9 cellular contexts compared by ENCODE assay signal in genomic region chr7:27147211-27148030, GRCh38. TPM values are rescaled to one million over a fixed set of nuclear protein-coding genes. Genes with fewer than 3 reads are reported as not detected.
DNase-seq lines count a peak whose midpoint lies in the region; ATAC-seq and TF ChIP-seq lines count a peak whose summit lies in the region.
"Had no signal": no experiment of that assay in that cellular context is flagged by ENCODE, and none has a peak within 500 bp of the region (broad histone marks: within the 10 kb centered on the region; RNA-seq: fewer than 3 reads in every experiment).

HOXA6 (minus strand) TSS chr7:27147774; CDS start chr7:27147749, 25 bp downstream.

- TF ChIP-seq POLR2A in adrenal gland (IDR thresholded peaks at IDR 0.05), result no peak
- no peak for TF ChIP-seq POLR2A in vagina (IDR thresholded peaks at IDR 0.05)

- no peaks in the 10 kb centered on the region for H3K9me3 ChIP-seq in heart right ventricle
- H3K9me3 ChIP-seq in right atrium auricular region, result no peaks in the 10 kb centered on the region
- no peaks in the 10 kb centered on the region for H3K9me3 ChIP-seq in adrenal gland (replicated peaks in 1 of 3)
- no peaks in the 10 kb centered on the region for H3K9me3 ChIP-seq in vagina

- no peak for TF ChIP-seq CTCF in heart right ventricle (IDR thresholded peaks at IDR 0.05)
- no peak for TF ChIP-seq CTCF in right atrium auricular region (IDR thresholded peaks at IDR 0.05)
- no peak for TF ChIP-seq CTCF in adrenal gland (IDR thresholded peaks at IDR 0.05)
- TF ChIP-seq CTCF in vagina (IDR thresholded peaks at IDR 0.05), result no peak

- peaks cover 64 to 100% (median 100%) of the 10 kb centered on the region in 7 donors for H3K27me3 ChIP-seq in heart right ventricle
- peaks cover 52 to 95% of the 10 kb centered on the region in 2 donors for H3K27me3 ChIP-seq in right atrium auricular region
- H3K27me3 ChIP-seq in adrenal gland, result no peaks in the 10 kb centered on the region
- peaks cover 82% of the 10 kb centered on the region for H3K27me3 ChIP-seq in mesendoderm (ENCODE audit: insufficient read depth, low read length, poor library complexity)
- H3K27me3 ChIP-seq in vagina, result no peaks in the 10 kb centered on the region

- no peak for DNase-seq in heart right ventricle
- no peak for DNase-seq in right atrium auricular region (ENCODE audit: low spot score)
- DNase-seq in adrenal gland, result peak; percentile 84 to 95 (median 92)
- DNase-seq in mesendoderm, result no peak
- DNase-seq in vagina (ENCODE audit: extremely low spot score in 2 of 2), result peak in 1 of 2 donors; percentile 85
- DNase-seq in T-helper 2 cell, result no peak
- DNase-seq in HUDEP-2 (lab: John Stamatoyannopoulos, UW; ENCODE audit: unreplicated experiment in 76 of 76), result no peak

- WGBS in heart right ventricle, 2 donors, result 4 to 7% methylated on average over 63 of the region's 63 CpGs
- WGBS in adrenal gland, 4 donors, result 10 to 29% (median 14%) methylated on average over 26 to 63 of the region's 63 CpGs
- WGBS in mesendoderm (ENCODE audit: extremely low coverage, insufficient coverage, low lambda C conversion rate), result no CpG with 5 or more reads among the region's 63 CpGs

- H3K27ac ChIP-seq in heart right ventricle (no peak within 1 kb of the TSS), right atrium auricular region (no peak within 1 kb of the TSS), adrenal gland (peak within 1 kb of the TSS; percentile 70 to 99 (median 92)), mesendoderm (ENCODE audit: low read depth, low read length) (no peak within 1 kb of the TSS), vagina (peak within 1 kb of the TSS; percentile 84)

- H3K18ac ChIP-seq in mesendoderm (ENCODE audit: low read length), result no peak within 1 kb of the TSS

- intact Hi-C loops in heart right ventricle (cut with DNase I), result no loop called here
- intact Hi-C loops in adrenal gland (cut with DNase I), result no loop called here
- intact Hi-C loops in vagina (cut with DNase I), result no loop called here

- H4K8ac ChIP-seq in mesendoderm (ENCODE audit: low read depth, low read length), result no peak within 1 kb of the TSS

- peak within 1 kb of the TSS in 7 of 10 donors; percentile 8 to 37 (median 31) for H3K4me3 ChIP-seq in heart right ventricle
- H3K4me3 ChIP-seq in right atrium auricular region, result peak within 1 kb of the TSS in 1 of 2 donors; percentile 34
- peak within 1 kb of the TSS in 2 of 4 donors; percentile 38 to 63 for H3K4me3 ChIP-seq in adrenal gland
- H3K4me3 ChIP-seq in mesendoderm (ENCODE audit: low read length), result no peak within 1 kb of the TSS
- peak within 1 kb of the TSS; percentile 39 to 49 for H3K4me3 ChIP-seq in vagina
- H3K4me3 ChIP-seq: K562 had no signal

- H3K79me1 ChIP-seq in mesendoderm (ENCODE audit: low read length), result no peaks in the 10 kb centered on the region

- no peak within 1 kb of the TSS for H3K4ac ChIP-seq in mesendoderm (ENCODE audit: low read depth, low read length)

- H3K36me3 ChIP-seq in heart right ventricle (no peaks in the 10 kb centered on the region), right atrium auricular region (no peaks in the 10 kb centered on the region), adrenal gland (replicated peaks in 1 of 2) (peaks cover 0 to 12% of the 10 kb centered on the region in 2 donors), mesendoderm (ENCODE audit: control insufficient read depth, insufficient read depth, low read length) (no peaks in the 10 kb centered on the region), vagina (peaks cover 0 to 7% of the 10 kb centered on the region in 2 donors)

- ATAC-seq in heart right ventricle, result no peak
- ATAC-seq in HG03039 (IDR thresholded peaks at IDR 0.05; ENCODE audit: unreplicated experiment), result no peak
- ATAC-seq: K562 had no signal

- no peak within 1 kb of the TSS for H4K5ac ChIP-seq in mesendoderm (ENCODE audit: low read length)

- peak within 1 kb of the TSS; percentile 7 for H3K4me2 ChIP-seq in mesendoderm (ENCODE audit: low read length)

- no peak within 1 kb of the TSS for H2BK15ac ChIP-seq in mesendoderm (replicated peaks; ENCODE audit: low read depth)

- no peaks in the 10 kb centered on the region for H3K79me2 ChIP-seq in mesendoderm (ENCODE audit: control insufficient read depth, insufficient read depth, low read length)

- H3K56ac ChIP-seq in mesendoderm (ENCODE audit: low read length), result no peak within 1 kb of the TSS

- H2BK5ac ChIP-seq in mesendoderm (ENCODE audit: low read length), result no peak within 1 kb of the TSS

- no peak within 1 kb of the TSS for H2BK120ac ChIP-seq in mesendoderm (ENCODE audit: low read depth, low read length)

- no peak within 1 kb of the TSS for H3K9ac ChIP-seq in mesendoderm (ENCODE audit: low read length)

- peaks cover 0 to 70% (median 46%) of the 10 kb centered on the region in 9 donors for H3K4me1 ChIP-seq in heart right ventricle
- H3K4me1 ChIP-seq in right atrium auricular region, result peaks cover 0 to 69% of the 10 kb centered on the region in 2 donors
- H3K4me1 ChIP-seq in adrenal gland (replicated peaks in 1 of 2), result peaks cover 9 to 27% of the 10 kb centered on the region in 2 donors
- H3K4me1 ChIP-seq in mesendoderm (ENCODE audit: control insufficient read depth, low read depth, low read length), result no peaks in the 10 kb centered on the region
- peaks cover 46% of the 10 kb centered on the region for H3K4me1 ChIP-seq in vagina

- no peak within 1 kb of the TSS for H2AK5ac ChIP-seq in mesendoderm (ENCODE audit: low read length)

- H3K23ac ChIP-seq in mesendoderm (ENCODE audit: low read length), result no peak within 1 kb of the TSS

RNA-seq across cellular contexts. Expression of gene HOXA6, which starts in this region (rescaled TPM):
- total RNA-seq in heart right ventricle (not detected), right atrium auricular region (not detected), adrenal gland (10 to 100 TPM in 7 of 8 donors, 1 to 10 TPM in 1; 8.5 to 27.2 (median 16.8) TPM), vagina (1.7 TPM)
- polyA plus RNA-seq in heart right ventricle (not detected), adrenal gland (1 to 10 TPM; 1.3 to 5.6 (median 1.4) TPM)
- polyA plus RNA-seq in mesendoderm (2013, experiment 1 of 2), result not detected
- not detected for polyA plus RNA-seq in mesendoderm (2013, experiment 2 of 2)
- total RNA-seq: K562 had no signal
- polyA plus RNA-seq: K562 had no signal

Comparison
In these comparisons a context has a peak if more than half of its experiments do, and no peak if none do; other contexts are left out.
1. DNase-seq: peak in adrenal gland (7 of 7); none in heart right ventricle (0 of 2), right atrium auricular region (single experiment), mesendoderm (single experiment), T-helper 2 cell (0 of 5) and HUDEP-2 (0 of 76).
2. H3K27ac ChIP-seq: peak in adrenal gland (5 of 5) and vagina (single experiment); none in heart right ventricle (0 of 10), right atrium auricular region (0 of 2) and mesendoderm (single experiment).